Comparison of ENCODE assay signal across 21 cellular contexts in the genomic region with DNA sequence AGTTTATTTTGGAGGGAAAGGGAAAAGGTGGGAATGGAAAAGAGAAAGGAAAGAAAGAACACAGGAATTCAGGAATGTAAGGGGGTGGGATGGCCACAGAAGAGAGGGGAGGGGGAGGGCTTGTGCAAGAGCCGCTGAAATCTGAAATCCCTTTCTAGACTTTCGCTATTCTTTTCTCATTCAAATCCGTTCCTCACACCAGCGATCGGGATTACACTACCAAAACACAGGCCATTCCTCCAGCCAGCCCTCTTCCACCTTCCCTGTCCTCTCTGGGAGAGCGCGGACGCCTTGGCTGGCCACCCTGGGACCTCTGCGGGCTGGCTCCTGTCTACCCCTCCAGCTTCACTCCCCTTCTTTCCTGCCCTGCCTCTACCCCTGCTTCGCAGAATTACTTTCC.
DNase-seq lines count a peak whose midpoint lies in the region; ATAC-seq, FAIRE-seq and TF ChIP-seq lines count a peak whose summit lies in the region.
"Had no signal": no experiment of that assay in that cellular context is flagged by ENCODE, and none has a peak within 500 bp of the region (broad histone marks: within the 10 kb centered on the region; RNA-seq: fewer than 3 reads in every experiment).

No MANE protein-coding gene starts in this region.

- H3K4me3 Mint-ChIP-seq in endodermal cell = no peak overlapping the region
- H3K4me3 Mint-ChIP-seq in effector memory CD8-positive, alpha-beta T cell = no peak overlapping the region
- H3K4me3 Mint-ChIP-seq: CD4-positive, alpha-beta T cell; HFFc6; IgD-negative memory B cell had no signal

- peaks cover 14% of the 10 kb centered on the region for H3K4me1 ChIP-seq in HUES64 (ENCODE audit: insufficient read depth, low read length)
- H3K4me1 ChIP-seq in endodermal cell (ENCODE audit: control insufficient read depth, insufficient read depth, low read length) = no peaks in the 10 kb centered on the region
- no peaks in the 10 kb centered on the region for H3K4me1 ChIP-seq in breast epithelium
- H3K4me1 ChIP-seq: BE2C, Caco-2 had no signal

- WGBS in HUES64 = 47% methylated on average over 10 of the region's 10 CpGs
- WGBS in endodermal cell (ENCODE audit: insufficient coverage in 1 of 2, insufficient read length in 1 of 2), 2 experiments = 84 to 91% methylated on average over 5 to 10 of the region's 10 CpGs

- no peaks in the 10 kb centered on the region for H3K9me3 Mint-ChIP-seq in endodermal cell
- H3K9me3 Mint-ChIP-seq in effector memory CD8-positive, alpha-beta T cell = no peaks in the 10 kb centered on the region
- H3K9me3 Mint-ChIP-seq: CD4-positive, alpha-beta T cell; HFFc6; IgD-negative memory B cell had no signal

- H3K36me3 ChIP-seq in HUES64 (ENCODE audit: insufficient read depth, low read length) (no peaks in the 10 kb centered on the region), endodermal cell (ENCODE audit: control insufficient read depth, insufficient read depth, low read length) (no peaks in the 10 kb centered on the region), breast epithelium (no peaks in the 10 kb centered on the region)
- H3K36me3 ChIP-seq: BE2C had no signal

- H3K4me1 Mint-ChIP-seq in endodermal cell = peaks cover 3% of the 10 kb centered on the region
- peaks cover 0 to 1% of the 10 kb centered on the region in 2 donors for H3K4me1 Mint-ChIP-seq in effector memory CD8-positive, alpha-beta T cell (ENCODE audit: low read depth in 2 of 2)
- H3K4me1 Mint-ChIP-seq: IgD-negative memory B cell had no signal

- TF ChIP-seq POLR2A in breast epithelium (IDR thresholded peaks at IDR 0.05) = no peak
- TF ChIP-seq POLR2A in H54 (IDR thresholded peaks at IDR 0.05; ENCODE audit: low read depth, low read length) = no peak

- FAIRE-seq in H54 (lab: Jason Lieb, UNC) = no peak
- FAIRE-seq: A204.1, D721Med, HepG2, HTR-8/SVneo had no signal

- H3K27ac ChIP-seq in HUES64 (ENCODE audit: low read depth, low read length) (no peak overlapping the region), endodermal cell (ENCODE audit: low read depth, low read length) (peak overlapping the region; percentile 83), breast epithelium (no peak overlapping the region)

- DNase-seq in endodermal cell = peak; percentile 58
- peak; percentile 22 for DNase-seq in iPS-NIHi7 (ENCODE audit: extremely low spot score)
- no peak for DNase-seq in breast epithelium (ENCODE audit: low spot score in 2 of 2)
- no peak for DNase-seq in CD1c-positive myeloid dendritic cell (ENCODE audit: extremely low spot score)
- no peak for DNase-seq in effector memory CD8-positive, alpha-beta T cell
- DNase-seq in H54 (ENCODE audit: insufficient read length, low spot score) = no peak
- DNase-seq: ACHN; BE2C; C1 segment of cervical spinal cord; Caco-2; CD4-positive, alpha-beta T cell; GDM1; HFFc6; KBM-7 had no signal

- no peaks in the 10 kb centered on the region for H3K36me3 Mint-ChIP-seq in endodermal cell (ENCODE audit: low read depth)
- no peaks in the 10 kb centered on the region for H3K36me3 Mint-ChIP-seq in effector memory CD8-positive, alpha-beta T cell (ENCODE audit: insufficient read depth)

- no peak overlapping the region for H3K27ac Mint-ChIP-seq in endodermal cell
- H3K27ac Mint-ChIP-seq in effector memory CD8-positive, alpha-beta T cell = no peak overlapping the region
- H3K27ac Mint-ChIP-seq: CD4-positive, alpha-beta T cell; HFFc6; IgD-negative memory B cell had no signal

- H3K9ac ChIP-seq in HUES64 (ENCODE audit: low read depth, low read length) (no peak overlapping the region), endodermal cell (ENCODE audit: extremely low read depth, low read length, poor library complexity, severe bottlenecking) (no peak overlapping the region)

- peaks cover 10% of the 10 kb centered on the region for H3K27me3 Mint-ChIP-seq in endodermal cell (ENCODE audit: insufficient read depth)
- peaks cover 66 to 74% of the 10 kb centered on the region in 2 donors for H3K27me3 Mint-ChIP-seq in effector memory CD8-positive, alpha-beta T cell

- H3K4me3 ChIP-seq in HUES64 (ENCODE audit: low read length) = peak overlapping the region; percentile 26
- no peak overlapping the region for H3K4me3 ChIP-seq in endodermal cell (ENCODE audit: low read length)
- H3K4me3 ChIP-seq in breast epithelium = no peak overlapping the region

- ATAC-seq in effector memory CD8-positive, alpha-beta T cell (replicated peaks) = no peak
- ATAC-seq: HCT116, HepG2 had no signal

- TF ChIP-seq CTCF in endodermal cell (conservative IDR thresholded peaks at IDR 0.05) (no peak), breast epithelium (IDR thresholded peaks at IDR 0.05) (no peak)

- no peaks in the 10 kb centered on the region for H3K9me3 ChIP-seq in HUES64 (ENCODE audit: insufficient read depth, low read depth, low read length)
- no peaks in the 10 kb centered on the region for H3K9me3 ChIP-seq in endodermal cell (ENCODE audit: control insufficient read depth, low read length)
- H3K9me3 ChIP-seq in breast epithelium = no peaks in the 10 kb centered on the region
- H3K9me3 ChIP-seq: BE2C, Caco-2 had no signal

- intact Hi-C loops in breast epithelium (cut with DNase I; ENCODE audit: low total_unique reads) = no loop called here

- H3K27me3 ChIP-seq in HUES64 (ENCODE audit: insufficient read depth, low read length) (no peaks in the 10 kb centered on the region; the same call in 1 of the 2 replicates), endodermal cell (ENCODE audit: control insufficient read depth, insufficient read depth, low read length, poor library complexity, severe bottlenecking) (no peaks in the 10 kb centered on the region), breast epithelium (no peaks in the 10 kb centered on the region)
- H3K27me3 ChIP-seq: BE2C had no signal

Comparison
In these comparisons a context has a peak if more than half of its experiments do, and no peak if none do; other contexts are left out.
1. DNase-seq: peak in endodermal cell (single experiment) and iPS-NIHi7 (single experiment); none in breast epithelium (0 of 2), CD1c-positive myeloid dendritic cell (single experiment), effector memory CD8-positive, alpha-beta T cell (0 of 3) and H54 (single experiment).